19 cellular contexts compared by ENCODE assay signal in genomic region chr11:9849384-9849783, GRCh38.
DNase-seq lines count a peak whose midpoint lies in the region; ATAC-seq and TF ChIP-seq lines count a peak whose summit lies in the region.
"Had no signal": no experiment of that assay in that cellular context is flagged by ENCODE, and none has a peak within 500 bp of the region (broad histone marks: within the 10 kb centered on the region; RNA-seq: fewer than 3 reads in every experiment).

No MANE protein-coding gene starts in this region.

- no peak overlapping the region for H3K9ac ChIP-seq in GM23248
- H3K9ac ChIP-seq in neuronal stem cell (ENCODE audit: low read depth, low read length, poor library complexity): no peak overlapping the region

- H3K36me3 ChIP-seq in GM23248 (ENCODE audit: low read depth) (peaks cover 22% of the 10 kb centered on the region), aorta (ENCODE audit: control insufficient read depth in 1 of 2, insufficient read depth in 2 of 2, low read length in 1 of 2) (peaks cover 0 to 5% of the 10 kb centered on the region in 2 donors), neuronal stem cell (replicated peaks in 1 of 2; ENCODE audit: control insufficient read depth in 2 of 2, insufficient read depth in 2 of 2, low read length in 2 of 2) (peaks cover 2 to 36% of the 10 kb centered on the region in 2 donors), sigmoid colon (peaks cover 0 to 48% (median 10%) of the 10 kb centered on the region in 4 donors), gastroesophageal sphincter (peaks cover 0 to 71% of the 10 kb centered on the region in 2 donors)

- H3K18ac ChIP-seq in neuronal stem cell (ENCODE audit: low read length): no peak overlapping the region

- no peaks in the 10 kb centered on the region for H3K79me2 ChIP-seq in GM23248 (ENCODE audit: insufficient read depth)

- TF ChIP-seq EP300 in sigmoid colon (IDR thresholded peaks at IDR 0.05): no peak
- TF ChIP-seq EP300 in gastroesophageal sphincter (IDR thresholded peaks at IDR 0.05): no peak

- in situ Hi-C loops in GM23248 (cut with MboI): no loop called here

- peaks cover 43% of the 10 kb centered on the region for H3F3A ChIP-seq in GM23248 (ENCODE audit: insufficient read depth)

- TF ChIP-seq CTCF in sigmoid colon (IDR thresholded peaks at IDR 0.05) (no peak), gastroesophageal sphincter (IDR thresholded peaks at IDR 0.05) (no peak)

- no peak overlapping the region for H2AFZ ChIP-seq in GM23248
- H2AFZ ChIP-seq in neuronal stem cell (ENCODE audit: low read length): no peak overlapping the region

- TF ChIP-seq POLR2A in sigmoid colon (IDR thresholded peaks at IDR 0.05) (no peak), gastroesophageal sphincter (IDR thresholded peaks at IDR 0.05) (no peak)

- ATAC-seq in aorta (ENCODE audit: low FRiP score) (no peak), gastroesophageal sphincter (no peak)
- ATAC-seq: GM12878, SK-N-SH treated with all-trans-retinoic acid at 6 μM for 48 hours had no signal

- no peak overlapping the region for H2BK5ac ChIP-seq in neuronal stem cell (ENCODE audit: low read length)

- peak overlapping the region; percentile 81 for H3K27ac ChIP-seq in GM23248
- H3K27ac ChIP-seq in aorta (ENCODE audit: low read depth in 1 of 2, low read length in 2 of 2): no peak overlapping the region
- H3K27ac ChIP-seq in neuronal stem cell (replicated peaks; ENCODE audit: low read length): no peak overlapping the region
- no peak overlapping the region for H3K27ac ChIP-seq in sigmoid colon
- H3K27ac ChIP-seq in gastroesophageal sphincter: no peak overlapping the region
- H3K27ac ChIP-seq: C4-2B had no signal

- H3K14ac ChIP-seq in neuronal stem cell (ENCODE audit: low read length): no peak overlapping the region

- no peaks in the 10 kb centered on the region for H3K9me3 ChIP-seq in GM23248 (ENCODE audit: low read depth)
- H3K9me3 ChIP-seq in aorta (ENCODE audit: control insufficient read depth, low read length): no peaks in the 10 kb centered on the region
- H3K9me3 ChIP-seq in neuronal stem cell (replicated peaks in 1 of 2; ENCODE audit: control insufficient read depth in 2 of 2, insufficient read depth in 1 of 2, low read depth in 1 of 2, low read length in 2 of 2): no peaks in the 10 kb centered on the region
- no peaks in the 10 kb centered on the region for H3K9me3 ChIP-seq in sigmoid colon
- no peaks in the 10 kb centered on the region for H3K9me3 ChIP-seq in gastroesophageal sphincter

- H3K4me3 ChIP-seq in GM23248 (no peak overlapping the region), aorta (ENCODE audit: low read length in 2 of 2) (no peak overlapping the region), neuronal stem cell (ENCODE audit: low read length in 2 of 2) (no peak overlapping the region), sigmoid colon (no peak overlapping the region), gastroesophageal sphincter (no peak overlapping the region)
- H3K4me3 ChIP-seq: GM12878 had no signal

- no peak overlapping the region for H2BK120ac ChIP-seq in neuronal stem cell (ENCODE audit: low read depth, low read length)

- H4K8ac ChIP-seq in neuronal stem cell (ENCODE audit: low read depth, low read length): no peak overlapping the region

- no peak overlapping the region for H2BK15ac ChIP-seq in neuronal stem cell (ENCODE audit: low read length)

- no peak overlapping the region for H4K91ac ChIP-seq in neuronal stem cell (ENCODE audit: low read depth, low read length, poor library complexity)

- intact Hi-C loops in aorta (cut with DNase I): no loop called here
- intact Hi-C loops in sigmoid colon (cut with DNase I): no loop called here

- no peaks in the 10 kb centered on the region for H3K79me1 ChIP-seq in neuronal stem cell (ENCODE audit: low read depth, low read length)

- H4K20me1 ChIP-seq in GM23248 (ENCODE audit: insufficient read depth): no peaks in the 10 kb centered on the region

- H3K4me1 ChIP-seq in GM23248 (ENCODE audit: insufficient read depth) (peaks cover 44% of the 10 kb centered on the region), aorta (ENCODE audit: control insufficient read depth in 1 of 2, insufficient read depth in 2 of 2, low read length in 2 of 2) (no peaks in the 10 kb centered on the region), neuronal stem cell (ENCODE audit: control insufficient read depth in 2 of 2, insufficient read depth in 1 of 2, low read depth in 1 of 2, low read length in 2 of 2) (peaks cover 0 to 1% of the 10 kb centered on the region in 2 donors), sigmoid colon (no peaks in the 10 kb centered on the region), gastroesophageal sphincter (no peaks in the 10 kb centered on the region)

- no peak overlapping the region for H3K23ac ChIP-seq in neuronal stem cell (ENCODE audit: low read depth, low read length, poor library complexity)

- no peak overlapping the region for H2AK5ac ChIP-seq in neuronal stem cell (ENCODE audit: low read depth, low read length)

- H2BK12ac ChIP-seq in neuronal stem cell (ENCODE audit: low read length): no peak overlapping the region

- WGBS in GM23248 (ENCODE audit: low coverage in 1 of 2, low lambda C conversion rate in 2 of 2, missing lambda C conversion rate in 2 of 2), 2 experiments: 96 to 100% methylated on average over 1 of the region's 1 CpG
- 100% methylated on average over 1 of the region's 1 CpG for WGBS in aorta, 2 donors
- WGBS in neuronal stem cell (ENCODE audit: extremely low coverage in 2 of 2, insufficient read length in 2 of 2, insufficient replicate concordance in 1 of 2), 2 donors: no CpG with 5 or more reads among the region's 1 CpG
- 95 to 96% methylated on average over 1 of the region's 1 CpG for WGBS in sigmoid colon, 2 donors
- 95 to 100% methylated on average over 1 of the region's 1 CpG for WGBS in gastroesophageal sphincter (ENCODE audit: low coverage in 1 of 2), 2 donors

- no peak overlapping the region for H3K4ac ChIP-seq in neuronal stem cell (ENCODE audit: low read length)

- H3K27me3 ChIP-seq in GM23248 (replicated peaks; ENCODE audit: insufficient read depth): no peaks in the 10 kb centered on the region
- no peaks in the 10 kb centered on the region for H3K27me3 ChIP-seq in aorta (ENCODE audit: control insufficient read depth in 1 of 2, insufficient read depth in 2 of 2, low read length in 1 of 2)
- H3K27me3 ChIP-seq in neuronal stem cell (ENCODE audit: control insufficient read depth in 3 of 3, insufficient read depth in 3 of 3, low read depth in 1 of 3, low read length in 3 of 3): no peaks in the 10 kb centered on the region
- no peaks in the 10 kb centered on the region for H3K27me3 ChIP-seq in sigmoid colon
- no peaks in the 10 kb centered on the region for H3K27me3 ChIP-seq in gastroesophageal sphincter

- no peak overlapping the region for H3K4me2 ChIP-seq in GM23248 (ENCODE audit: unreplicated experiment)
- no peak overlapping the region for H3K4me2 ChIP-seq in neuronal stem cell (ENCODE audit: insufficient read depth, low read length, poor library complexity, severe bottlenecking)

- no peak for DNase-seq in GM23248
- peak; percentile 83 for DNase-seq in MV-4-11 (lab: John Stamatoyannopoulos, UW)
- peak; percentile 9 for DNase-seq in SKM-1 (lab: John Stamatoyannopoulos, UW; ENCODE audit: unreplicated experiment)
- DNase-seq in medulla oblongata (ENCODE audit: extremely low spot score): peak; percentile 33
- DNase-seq in aorta: no peak
- no peak for DNase-seq in neuronal stem cell (ENCODE audit: low spot score)
- DNase-seq in sigmoid colon: no peak
- DNase-seq: DMS 273 treated with DMSO at 0.1 percent for 48 hours, GDM1, NCI-H1436, NCI-H2029 treated with DMSO at 0.1 percent for 48 hours, NCI-H2171 treated with DMSO at 0.1 percent for 48 hours, NCI-H446 treated with DMSO at 0.1 percent for 48 hours, Right ventricle myocardium superior, T-helper 2 cell had no signal

- no peaks in the 10 kb centered on the region for H3K9me2 ChIP-seq in GM23248 (ENCODE audit: insufficient read depth)

Comparison
In these comparisons a context has a peak if more than half of its experiments do, and no peak if none do; other contexts are left out.
1. DNase-seq: peak in MV-4-11 (single experiment), SKM-1 (single experiment) and medulla oblongata (single experiment); none in GM23248 (single experiment), aorta (0 of 2), neuronal stem cell (single experiment) and sigmoid colon (single experiment).